Comparison of ENCODE assay signal across 1 cellular context in genomic region chr16:57469917-57470470, GRCh38.
TF ChIP-seq lines count a peak whose summit lies in the region.

No MANE protein-coding gene starts in this region.

TF ChIP-seq in HEK293, 187 proteins besides CTCF, POLR2A, EP300 and RAD21 (continued from another document):
- peak; percentile 95 for TF ChIP-seq PRDM10 (tag by site-specific recombination; IDR thresholded peaks at IDR 0.05)
- TF ChIP-seq ZXDB (tag by site-specific recombination; IDR thresholded peaks at IDR 0.05) = no peak
